ENCODE assay signal across 1 cellular context in the genomic region with DNA sequence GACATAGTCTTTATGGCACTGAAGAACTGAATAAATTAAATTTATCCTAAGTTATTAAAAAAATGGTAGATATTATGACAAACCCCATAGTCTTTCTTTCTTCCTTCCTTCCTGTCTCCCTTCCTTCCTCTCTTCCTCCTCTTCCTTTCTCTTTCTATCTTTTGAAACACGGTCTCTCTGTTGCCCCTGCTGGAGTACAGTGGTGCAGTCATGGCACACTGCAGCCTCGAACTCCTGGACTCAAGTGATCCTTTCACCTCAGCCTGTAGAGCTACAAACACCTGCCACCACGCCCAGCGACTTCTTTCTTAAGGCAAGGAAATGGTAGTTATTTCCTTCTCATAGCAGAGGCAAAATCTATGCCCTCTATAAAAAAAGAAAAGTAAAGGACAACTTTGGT.
TF ChIP-seq lines count a peak whose summit lies in the region.

No MANE protein-coding gene starts in this region.

TF ChIP-seq in HCT116, 20 proteins besides CTCF, POLR2A, EP300 and RAD21 (continued from another document):
- TF ChIP-seq, protein P1, sequence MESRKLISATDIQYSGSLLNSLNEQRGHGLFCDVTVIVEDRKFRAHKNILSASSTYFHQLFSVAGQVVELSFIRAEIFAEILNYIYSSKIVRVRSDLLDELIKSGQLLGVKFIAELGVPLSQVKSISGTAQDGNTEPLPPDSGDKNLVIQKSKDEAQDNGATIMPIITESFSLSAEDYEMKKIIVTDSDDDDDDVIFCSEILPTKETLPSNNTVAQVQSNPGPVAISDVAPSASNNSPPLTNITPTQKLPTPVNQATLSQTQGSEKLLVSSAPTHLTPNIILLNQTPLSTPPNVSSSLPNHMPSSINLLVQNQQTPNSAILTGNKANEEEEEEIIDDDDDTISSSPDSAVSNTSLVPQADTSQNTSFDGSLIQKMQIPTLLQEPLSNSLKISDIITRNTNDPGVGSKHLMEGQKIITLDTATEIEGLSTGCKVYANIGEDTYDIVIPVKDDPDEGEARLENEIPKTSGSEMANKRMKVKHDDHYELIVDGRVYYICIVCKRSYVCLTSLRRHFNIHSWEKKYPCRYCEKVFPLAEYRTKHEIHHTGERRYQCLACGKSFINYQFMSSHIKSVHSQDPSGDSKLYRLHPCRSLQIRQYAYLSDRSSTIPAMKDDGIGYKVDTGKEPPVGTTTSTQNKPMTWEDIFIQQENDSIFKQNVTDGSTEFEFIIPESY (IDR thresholded peaks at IDR 0.05; ENCODE audit: extremely low read depth, insufficient replicate concordance, low read length), result no peak
- TF ChIP-seq, protein P2, sequence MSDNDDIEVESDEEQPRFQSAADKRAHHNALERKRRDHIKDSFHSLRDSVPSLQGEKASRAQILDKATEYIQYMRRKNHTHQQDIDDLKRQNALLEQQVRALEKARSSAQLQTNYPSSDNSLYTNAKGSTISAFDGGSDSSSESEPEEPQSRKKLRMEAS (IDR thresholded peaks at IDR 0.05), result no peak
- TF ChIP-seq SP1 (IDR thresholded peaks at IDR 0.05; ENCODE audit: low read depth), result no peak
- TF ChIP-seq SIN3A (IDR thresholded peaks at IDR 0.05; ENCODE audit: low read depth), result no peak
- TF ChIP-seq JUND (IDR thresholded peaks at IDR 0.05), result no peak
- TF ChIP-seq SRF (IDR thresholded peaks at IDR 0.05; ENCODE audit: low read depth), result no peak
- no peak for TF ChIP-seq EZH2 (IDR thresholded peaks at IDR 0.05)
- TF ChIP-seq YY1 (IDR thresholded peaks at IDR 0.05; ENCODE audit: extremely low read depth, insufficient replicate concordance, low read depth, low read length), result no peak
- no peak for TF ChIP-seq POLR2AphosphoS5 (IDR thresholded peaks at IDR 0.05; ENCODE audit: low read depth, low read length)
- no peak for TF ChIP-seq FOSL1 (IDR thresholded peaks at IDR 0.05; ENCODE audit: low read depth)
- TF ChIP-seq EZH2phosphoT487 (IDR thresholded peaks at IDR 0.05; ENCODE audit: borderline replicate concordance), result no peak
- no peak for TF ChIP-seq ZFX (IDR thresholded peaks at IDR 0.05)
- TF ChIP-seq ELF1 (IDR thresholded peaks at IDR 0.05; ENCODE audit: borderline replicate concordance, low read depth), result no peak
- TF ChIP-seq ZNF274 (IDR thresholded peaks at IDR 0.05; ENCODE audit: low read depth, low read length), result no peak
